1 cellular context compared by ENCODE assay signal in genomic region chr6:31948306-31948705, GRCh38.
TF ChIP-seq lines count a peak whose summit lies in the region.

No MANE protein-coding gene starts in this region.

TF ChIP-seq in K562, 482 proteins besides CTCF, POLR2A, EP300 and RAD21 (continued from another document):
- no peak for TF ChIP-seq U2AF1 (optimal IDR thresholded peaks at IDR 0.05; ENCODE audit: low read depth, low read length)
- TF ChIP-seq CHD4 (IDR thresholded peaks at IDR 0.05; ENCODE audit: insufficient read depth, insufficient replicate concordance, low read depth, low read length, poor library complexity, severe bottlenecking), result no peak
- no peak for TF ChIP-seq NONO (IDR thresholded peaks at IDR 0.05; ENCODE audit: low read depth in 2 of 2, low read length in 1 of 2)
- TF ChIP-seq TAF9B (IDR thresholded peaks at IDR 0.05; ENCODE audit: partially characterized antibody), result no peak
- no peak for TF ChIP-seq JUN (IDR thresholded peaks at IDR 0.05; ENCODE audit: borderline replicate concordance, low read depth, low read length)
- TF ChIP-seq JUN (CRISPR knock-in tag; IDR thresholded peaks at IDR 0.05; ENCODE audit: borderline replicate concordance), result 0 out of 2 replicates have a peak, but pooled peaks have one; percentile 18
- TF ChIP-seq ERF (CRISPR knock-in tag; IDR thresholded peaks at IDR 0.05), result peak; percentile 41; the same call in 1 of the 2 replicates
- no peak for TF ChIP-seq ZNF41 (CRISPR knock-in tag; conservative IDR thresholded peaks at IDR 0.05)
- no peak for TF ChIP-seq ZFPM2 (CRISPR knock-in tag; IDR thresholded peaks at IDR 0.05)
- TF ChIP-seq ZNF174 (CRISPR knock-in tag; IDR thresholded peaks at IDR 0.05), result no peak
- TF ChIP-seq CHD7 (IDR thresholded peaks at IDR 0.05; ENCODE audit: low read depth, low read length), result no peak
- TF ChIP-seq ZNF121 (CRISPR knock-in tag; conservative IDR thresholded peaks at IDR 0.05), result no peak
- TF ChIP-seq POLR2G (IDR thresholded peaks at IDR 0.05; ENCODE audit: low read depth, low read length), result no peak
- TF ChIP-seq RBM22 (IDR thresholded peaks at IDR 0.05; ENCODE audit: low read depth, low read length, poor library complexity, severe bottlenecking), result no peak
- no peak for TF ChIP-seq CEBPB (tag; IDR thresholded peaks at IDR 0.05)
- TF ChIP-seq ZNF316 (IDR thresholded peaks at IDR 0.05), result no peak
- no peak for TF ChIP-seq ZNF592 (IDR thresholded peaks at IDR 0.05)
- TF ChIP-seq SMAD2 (IDR thresholded peaks at IDR 0.05; ENCODE audit: low read depth, low read length), result no peak
- 0 out of 2 replicates have a peak, but pooled peaks have one; percentile 2 for TF ChIP-seq MTA1 (IDR thresholded peaks at IDR 0.05; ENCODE audit: borderline replicate concordance)
- no peak for TF ChIP-seq HNRNPL (IDR thresholded peaks at IDR 0.05; ENCODE audit: low read depth, low read length)
- no peak for TF ChIP-seq BRD4 (IDR thresholded peaks at IDR 0.05)
- no peak for TF ChIP-seq GMEB1 (CRISPR knock-in tag; IDR thresholded peaks at IDR 0.05)
- no peak for TF ChIP-seq POLR2AphosphoS5 (IDR thresholded peaks at IDR 0.05; ENCODE audit: control insufficient read depth, insufficient read depth, low read depth, low read length)
- no peak for TF ChIP-seq BRD9 (IDR thresholded peaks at IDR 0.05; ENCODE audit: low read depth, partially characterized antibody)
- TF ChIP-seq SIN3A (IDR thresholded peaks at IDR 0.05; ENCODE audit: borderline replicate concordance in 2 of 2, control insufficient read depth in 1 of 2, low read depth in 2 of 2, low read length in 2 of 2), result no peak
- 0 out of 4 replicates have a peak, but pooled peaks of 1 of the 2 experiments have one; percentile 52 for TF ChIP-seq MLLT1 (IDR thresholded peaks at IDR 0.05)
- no peak for TF ChIP-seq SNIP1 (IDR thresholded peaks at IDR 0.05; ENCODE audit: low read depth)
- no peak for TF ChIP-seq CBFB (CRISPR knock-in tag; IDR thresholded peaks at IDR 0.05)
- TF ChIP-seq FOXA1 (IDR thresholded peaks at IDR 0.05; ENCODE audit: borderline replicate concordance), result no peak
- no peak for TF ChIP-seq CHD2 (IDR thresholded peaks at IDR 0.05; ENCODE audit: low read depth, low read length)
- no peak for TF ChIP-seq GATAD2A (IDR thresholded peaks at IDR 0.05)
- TF ChIP-seq ZNF311 (CRISPR knock-in tag; IDR thresholded peaks at IDR 0.05), result no peak
- TF ChIP-seq RFX1 (IDR thresholded peaks at IDR 0.05), result no peak
- TF ChIP-seq TCF7 (IDR thresholded peaks at IDR 0.05; ENCODE audit: borderline replicate concordance), result no peak
- TF ChIP-seq SPI1 (IDR thresholded peaks at IDR 0.05; ENCODE audit: borderline replicate concordance, low read depth, low read length), result no peak
- no peak for TF ChIP-seq PHTF2 (CRISPR knock-in tag; IDR thresholded peaks at IDR 0.05)
- TF ChIP-seq ZEB2 (IDR thresholded peaks at IDR 0.05), result 0 out of 2 replicates have a peak, but pooled peaks have one; percentile 4
- no peak for TF ChIP-seq DIDO1 (tag; IDR thresholded peaks at IDR 0.05; ENCODE audit: low read depth)
TF ChIP-seq in K562: peak in this region for 14.
